ENCODE assay signal across 1 cellular context in the genomic region with DNA sequence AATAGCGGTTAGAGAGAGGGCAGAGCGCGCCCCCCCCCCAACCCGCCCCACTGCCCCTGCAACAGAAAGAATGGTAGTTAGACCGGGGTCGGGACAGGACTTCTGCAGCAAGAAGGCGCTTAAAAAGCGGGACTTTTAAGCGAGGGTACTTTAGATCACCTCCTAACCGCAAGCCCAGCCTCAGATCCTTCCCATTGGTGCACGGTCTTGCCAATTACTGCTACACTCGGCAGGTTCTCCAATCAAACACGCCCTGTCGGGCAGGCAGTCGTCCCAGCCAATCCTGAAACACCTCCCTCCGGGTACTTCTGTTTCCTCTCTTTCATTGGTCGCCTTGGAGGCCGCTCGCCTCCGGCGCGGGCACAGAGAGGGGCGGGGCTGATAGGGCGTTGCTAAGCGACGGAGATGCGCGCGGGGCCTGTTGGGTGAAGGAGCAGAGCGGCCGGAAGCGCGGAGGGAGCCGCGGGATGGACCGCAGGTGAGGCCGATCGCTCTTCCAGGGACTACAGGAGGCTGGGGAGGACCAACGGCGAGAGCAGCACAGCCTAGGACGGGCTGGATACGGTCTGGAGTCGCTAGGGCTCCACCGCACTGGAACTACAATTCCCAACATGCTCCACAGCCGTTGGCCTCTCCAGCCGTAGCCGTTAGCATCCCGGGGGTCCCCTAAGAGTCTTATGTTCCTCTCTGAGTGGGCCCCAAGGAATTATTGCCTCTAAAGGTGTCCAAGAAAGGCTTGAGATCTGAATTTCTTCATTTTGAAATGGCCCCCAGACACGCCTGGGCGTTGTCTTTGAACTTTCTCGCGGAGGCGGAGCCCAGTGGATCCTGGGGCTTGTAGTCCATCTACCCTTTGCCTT.
A peak's percentile ranks its signal among the peaks of the same experiment; 100 is the strongest.
TF ChIP-seq lines count a peak whose summit lies in the region.

A gene (plus strand): TSS at position 428 of the 860 bp plus-strand sequence. CDS start 40 bp downstream, at position 468.

TF ChIP-seq in HepG2, 621 proteins besides CTCF, POLR2A, EP300 and RAD21 (continued from another document and continues in another):
- TF ChIP-seq MTF1 (CRISPR knock-in tag; IDR thresholded peaks at IDR 0.05) (no peak), BRD4 (CRISPR knock-in tag; IDR thresholded peaks at IDR 0.05) (no peak; the same call in 1 of the 2 replicates), NFIC (IDR thresholded peaks at IDR 0.05; ENCODE audit: low read length) (no peak), ZNF670 (CRISPR knock-in tag; IDR thresholded peaks at IDR 0.05; ENCODE audit: borderline replicate concordance) (no peak), ZNF678 (CRISPR knock-in tag; IDR thresholded peaks at IDR 0.05) (no peak), PPARG (CRISPR knock-in tag; conservative IDR thresholded peaks at IDR 0.05) (peak; percentile 14; the same call in 1 of the 2 replicates), ATF1 (CRISPR knock-in tag; IDR thresholded peaks at IDR 0.05) (peak; percentile 66), SALL2 (CRISPR knock-in tag; IDR thresholded peaks at IDR 0.05) (peak; percentile 38; the same call in 1 of the 2 replicates), ZMYM2 (CRISPR knock-in tag; IDR thresholded peaks at IDR 0.05) (no peak), ZNF468 (CRISPR knock-in tag; IDR thresholded peaks at IDR 0.05) (no peak), PRMT3 (CRISPR knock-in tag; IDR thresholded peaks at IDR 0.05; ENCODE audit: borderline replicate concordance, low read depth) (no peak), ZNF619 (CRISPR knock-in tag; IDR thresholded peaks at IDR 0.05) (no peak), RBM39 (IDR thresholded peaks at IDR 0.05; ENCODE audit: low read depth, low read length, poor library complexity, severe bottlenecking) (peak; percentile 61), ZNF282 (IDR thresholded peaks at IDR 0.05; ENCODE audit: partially characterized antibody) (no peak), ZNF30 (CRISPR knock-in tag; IDR thresholded peaks at IDR 0.05) (no peak), GABPB1 (CRISPR knock-in tag; IDR thresholded peaks at IDR 0.05) (peak; percentile 92), HMGA1 (CRISPR knock-in tag; conservative IDR thresholded peaks at IDR 0.05) (no peak), ZNF253 (CRISPR knock-in tag; IDR thresholded peaks at IDR 0.05; ENCODE audit: borderline replicate concordance) (no peak), MIER2 (CRISPR knock-in tag; IDR thresholded peaks at IDR 0.05) (no peak), MEF2D (CRISPR knock-in tag; IDR thresholded peaks at IDR 0.05) (peak; percentile 63; the same call in 1 of the 2 replicates), SNRNP70 (IDR thresholded peaks at IDR 0.05; ENCODE audit: low read depth, low read length) (no peak), ZNF350 (CRISPR knock-in tag; IDR thresholded peaks at IDR 0.05; ENCODE audit: borderline replicate concordance, low read depth) (no peak)
- TF ChIP-seq, protein P1, sequence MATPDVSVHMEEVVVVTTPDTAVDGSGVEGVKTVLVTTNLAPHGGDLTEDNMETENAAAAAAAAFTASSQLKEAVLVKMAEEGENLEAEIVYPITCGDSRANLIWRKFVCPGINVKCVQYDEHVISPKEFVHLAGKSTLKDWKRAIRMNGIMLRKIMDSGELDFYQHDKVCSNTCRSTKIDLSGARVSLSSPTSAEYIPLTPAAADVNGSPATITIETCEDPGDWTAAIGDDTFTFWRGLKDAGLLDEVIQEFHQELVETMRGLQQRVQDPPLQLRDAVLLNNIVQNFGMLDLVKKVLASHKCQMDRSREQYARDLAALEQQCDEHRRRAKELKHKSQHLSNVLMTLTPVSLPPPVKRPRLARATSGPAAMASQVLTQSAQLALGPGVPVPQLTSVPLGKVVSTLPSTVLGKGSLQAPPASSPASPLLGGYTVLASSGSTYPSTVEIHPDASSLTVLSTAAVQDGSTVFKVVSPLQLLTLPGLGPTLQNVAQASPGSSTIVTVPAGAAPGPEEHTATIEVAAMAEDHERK (CRISPR knock-in tag; IDR thresholded peaks at IDR 0.05; ENCODE audit: low read depth), result no peak
- TF ChIP-seq, protein P2, sequence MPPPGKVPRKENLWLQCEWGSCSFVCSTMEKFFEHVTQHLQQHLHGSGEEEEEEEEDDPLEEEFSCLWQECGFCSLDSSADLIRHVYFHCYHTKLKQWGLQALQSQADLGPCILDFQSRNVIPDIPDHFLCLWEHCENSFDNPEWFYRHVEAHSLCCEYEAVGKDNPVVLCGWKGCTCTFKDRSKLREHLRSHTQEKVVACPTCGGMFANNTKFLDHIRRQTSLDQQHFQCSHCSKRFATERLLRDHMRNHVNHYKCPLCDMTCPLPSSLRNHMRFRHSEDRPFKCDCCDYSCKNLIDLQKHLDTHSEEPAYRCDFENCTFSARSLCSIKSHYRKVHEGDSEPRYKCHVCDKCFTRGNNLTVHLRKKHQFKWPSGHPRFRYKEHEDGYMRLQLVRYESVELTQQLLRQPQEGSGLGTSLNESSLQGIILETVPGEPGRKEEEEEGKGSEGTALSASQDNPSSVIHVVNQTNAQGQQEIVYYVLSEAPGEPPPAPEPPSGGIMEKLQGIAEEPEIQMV (CRISPR knock-in tag; IDR thresholded peaks at IDR 0.05; ENCODE audit: low read depth), result no peak
- TF ChIP-seq, protein P3, sequence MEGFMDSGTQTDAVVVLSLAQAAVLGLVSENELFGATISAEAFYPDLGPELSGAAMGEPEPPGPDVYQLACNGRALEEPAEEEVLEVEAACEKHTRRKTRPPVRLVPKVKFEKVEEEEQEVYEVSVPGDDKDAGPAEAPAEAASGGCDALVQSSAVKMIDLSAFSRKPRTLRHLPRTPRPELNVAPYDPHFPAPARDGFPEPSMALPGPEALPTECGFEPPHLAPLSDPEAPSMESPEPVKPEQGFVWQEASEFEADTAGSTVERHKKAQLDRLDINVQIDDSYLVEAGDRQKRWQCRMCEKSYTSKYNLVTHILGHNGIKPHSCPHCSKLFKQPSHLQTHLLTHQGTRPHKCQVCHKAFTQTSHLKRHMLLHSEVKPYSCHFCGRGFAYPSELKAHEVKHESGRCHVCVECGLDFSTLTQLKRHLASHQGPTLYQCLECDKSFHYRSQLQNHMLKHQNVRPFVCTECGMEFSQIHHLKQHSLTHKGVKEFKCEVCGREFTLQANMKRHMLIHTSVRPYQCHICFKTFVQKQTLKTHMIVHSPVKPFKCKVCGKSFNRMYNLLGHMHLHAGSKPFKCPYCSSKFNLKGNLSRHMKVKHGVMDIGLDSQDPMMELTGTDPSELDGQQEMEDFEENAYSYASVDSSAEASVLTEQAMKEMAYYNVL (CRISPR knock-in tag; IDR thresholded peaks at IDR 0.05; ENCODE audit: borderline replicate concordance), result no peak
- TF ChIP-seq, protein P4, sequence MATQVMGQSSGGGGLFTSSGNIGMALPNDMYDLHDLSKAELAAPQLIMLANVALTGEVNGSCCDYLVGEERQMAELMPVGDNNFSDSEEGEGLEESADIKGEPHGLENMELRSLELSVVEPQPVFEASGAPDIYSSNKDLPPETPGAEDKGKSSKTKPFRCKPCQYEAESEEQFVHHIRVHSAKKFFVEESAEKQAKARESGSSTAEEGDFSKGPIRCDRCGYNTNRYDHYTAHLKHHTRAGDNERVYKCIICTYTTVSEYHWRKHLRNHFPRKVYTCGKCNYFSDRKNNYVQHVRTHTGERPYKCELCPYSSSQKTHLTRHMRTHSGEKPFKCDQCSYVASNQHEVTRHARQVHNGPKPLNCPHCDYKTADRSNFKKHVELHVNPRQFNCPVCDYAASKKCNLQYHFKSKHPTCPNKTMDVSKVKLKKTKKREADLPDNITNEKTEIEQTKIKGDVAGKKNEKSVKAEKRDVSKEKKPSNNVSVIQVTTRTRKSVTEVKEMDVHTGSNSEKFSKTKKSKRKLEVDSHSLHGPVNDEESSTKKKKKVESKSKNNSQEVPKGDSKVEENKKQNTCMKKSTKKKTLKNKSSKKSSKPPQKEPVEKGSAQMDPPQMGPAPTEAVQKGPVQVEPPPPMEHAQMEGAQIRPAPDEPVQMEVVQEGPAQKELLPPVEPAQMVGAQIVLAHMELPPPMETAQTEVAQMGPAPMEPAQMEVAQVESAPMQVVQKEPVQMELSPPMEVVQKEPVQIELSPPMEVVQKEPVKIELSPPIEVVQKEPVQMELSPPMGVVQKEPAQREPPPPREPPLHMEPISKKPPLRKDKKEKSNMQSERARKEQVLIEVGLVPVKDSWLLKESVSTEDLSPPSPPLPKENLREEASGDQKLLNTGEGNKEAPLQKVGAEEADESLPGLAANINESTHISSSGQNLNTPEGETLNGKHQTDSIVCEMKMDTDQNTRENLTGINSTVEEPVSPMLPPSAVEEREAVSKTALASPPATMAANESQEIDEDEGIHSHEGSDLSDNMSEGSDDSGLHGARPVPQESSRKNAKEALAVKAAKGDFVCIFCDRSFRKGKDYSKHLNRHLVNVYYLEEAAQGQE (IDR thresholded peaks at IDR 0.05; ENCODE audit: borderline replicate concordance in 1 of 2, low read depth in 1 of 2, low read length in 2 of 2), result no peak
- TF ChIP-seq, protein P5, sequence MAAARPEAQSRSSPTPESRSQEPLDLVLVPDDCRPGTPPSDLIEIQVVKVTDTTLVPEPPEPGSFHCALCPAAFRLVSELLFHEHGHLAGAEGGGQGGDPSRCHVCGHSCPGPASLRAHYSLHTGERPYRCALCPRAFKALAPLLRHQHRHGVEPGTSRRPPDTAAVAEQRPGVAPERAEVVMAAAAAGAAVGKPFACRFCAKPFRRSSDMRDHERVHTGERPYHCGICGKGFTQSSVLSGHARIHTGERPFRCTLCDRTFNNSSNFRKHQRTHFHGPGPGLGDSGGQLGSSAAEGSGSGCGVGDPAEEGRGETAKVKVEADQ (CRISPR knock-in tag; IDR thresholded peaks at IDR 0.05; ENCODE audit: borderline replicate concordance), result no peak
- TF ChIP-seq, protein P6, sequence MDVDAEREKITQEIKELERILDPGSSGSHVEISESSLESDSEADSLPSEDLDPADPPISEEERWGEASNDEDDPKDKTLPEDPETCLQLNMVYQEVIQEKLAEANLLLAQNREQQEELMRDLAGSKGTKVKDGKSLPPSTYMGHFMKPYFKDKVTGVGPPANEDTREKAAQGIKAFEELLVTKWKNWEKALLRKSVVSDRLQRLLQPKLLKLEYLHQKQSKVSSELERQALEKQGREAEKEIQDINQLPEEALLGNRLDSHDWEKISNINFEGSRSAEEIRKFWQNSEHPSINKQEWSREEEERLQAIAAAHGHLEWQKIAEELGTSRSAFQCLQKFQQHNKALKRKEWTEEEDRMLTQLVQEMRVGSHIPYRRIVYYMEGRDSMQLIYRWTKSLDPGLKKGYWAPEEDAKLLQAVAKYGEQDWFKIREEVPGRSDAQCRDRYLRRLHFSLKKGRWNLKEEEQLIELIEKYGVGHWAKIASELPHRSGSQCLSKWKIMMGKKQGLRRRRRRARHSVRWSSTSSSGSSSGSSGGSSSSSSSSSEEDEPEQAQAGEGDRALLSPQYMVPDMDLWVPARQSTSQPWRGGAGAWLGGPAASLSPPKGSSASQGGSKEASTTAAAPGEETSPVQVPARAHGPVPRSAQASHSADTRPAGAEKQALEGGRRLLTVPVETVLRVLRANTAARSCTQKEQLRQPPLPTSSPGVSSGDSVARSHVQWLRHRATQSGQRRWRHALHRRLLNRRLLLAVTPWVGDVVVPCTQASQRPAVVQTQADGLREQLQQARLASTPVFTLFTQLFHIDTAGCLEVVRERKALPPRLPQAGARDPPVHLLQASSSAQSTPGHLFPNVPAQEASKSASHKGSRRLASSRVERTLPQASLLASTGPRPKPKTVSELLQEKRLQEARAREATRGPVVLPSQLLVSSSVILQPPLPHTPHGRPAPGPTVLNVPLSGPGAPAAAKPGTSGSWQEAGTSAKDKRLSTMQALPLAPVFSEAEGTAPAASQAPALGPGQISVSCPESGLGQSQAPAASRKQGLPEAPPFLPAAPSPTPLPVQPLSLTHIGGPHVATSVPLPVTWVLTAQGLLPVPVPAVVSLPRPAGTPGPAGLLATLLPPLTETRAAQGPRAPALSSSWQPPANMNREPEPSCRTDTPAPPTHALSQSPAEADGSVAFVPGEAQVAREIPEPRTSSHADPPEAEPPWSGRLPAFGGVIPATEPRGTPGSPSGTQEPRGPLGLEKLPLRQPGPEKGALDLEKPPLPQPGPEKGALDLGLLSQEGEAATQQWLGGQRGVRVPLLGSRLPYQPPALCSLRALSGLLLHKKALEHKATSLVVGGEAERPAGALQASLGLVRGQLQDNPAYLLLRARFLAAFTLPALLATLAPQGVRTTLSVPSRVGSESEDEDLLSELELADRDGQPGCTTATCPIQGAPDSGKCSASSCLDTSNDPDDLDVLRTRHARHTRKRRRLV (CRISPR knock-in tag; IDR thresholded peaks at IDR 0.05), result no peak
- TF ChIP-seq, protein P7, sequence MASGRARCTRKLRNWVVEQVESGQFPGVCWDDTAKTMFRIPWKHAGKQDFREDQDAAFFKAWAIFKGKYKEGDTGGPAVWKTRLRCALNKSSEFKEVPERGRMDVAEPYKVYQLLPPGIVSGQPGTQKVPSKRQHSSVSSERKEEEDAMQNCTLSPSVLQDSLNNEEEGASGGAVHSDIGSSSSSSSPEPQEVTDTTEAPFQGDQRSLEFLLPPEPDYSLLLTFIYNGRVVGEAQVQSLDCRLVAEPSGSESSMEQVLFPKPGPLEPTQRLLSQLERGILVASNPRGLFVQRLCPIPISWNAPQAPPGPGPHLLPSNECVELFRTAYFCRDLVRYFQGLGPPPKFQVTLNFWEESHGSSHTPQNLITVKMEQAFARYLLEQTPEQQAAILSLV (CRISPR knock-in tag; IDR thresholded peaks at IDR 0.05; ENCODE audit: borderline replicate concordance), result peak; percentile 66; the same call in 1 of the 2 replicates
- TF ChIP-seq, protein P8, sequence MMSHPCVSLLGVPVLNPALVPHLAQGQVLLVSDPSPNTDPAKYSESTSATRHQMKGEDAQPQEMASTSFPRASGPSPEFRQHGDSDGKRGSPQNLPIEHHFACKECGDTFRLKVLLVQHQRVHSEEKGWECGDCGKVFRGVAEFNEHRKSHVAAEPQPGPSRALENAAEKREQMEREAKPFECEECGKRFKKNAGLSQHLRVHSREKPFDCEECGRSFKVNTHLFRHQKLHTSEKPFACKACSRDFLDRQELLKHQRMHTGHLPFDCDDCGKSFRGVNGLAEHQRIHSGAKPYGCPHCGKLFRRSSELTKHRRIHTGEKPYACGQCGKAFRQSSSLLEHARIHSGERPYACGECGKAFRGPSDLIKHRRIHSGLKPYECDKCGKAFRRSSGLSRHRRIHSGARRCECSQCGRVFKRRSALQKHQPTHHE (CRISPR knock-in tag; IDR thresholded peaks at IDR 0.05; ENCODE audit: borderline replicate concordance), result peak; percentile 46; the same call in 1 of the 2 replicates
